In the genomic region with DNA sequence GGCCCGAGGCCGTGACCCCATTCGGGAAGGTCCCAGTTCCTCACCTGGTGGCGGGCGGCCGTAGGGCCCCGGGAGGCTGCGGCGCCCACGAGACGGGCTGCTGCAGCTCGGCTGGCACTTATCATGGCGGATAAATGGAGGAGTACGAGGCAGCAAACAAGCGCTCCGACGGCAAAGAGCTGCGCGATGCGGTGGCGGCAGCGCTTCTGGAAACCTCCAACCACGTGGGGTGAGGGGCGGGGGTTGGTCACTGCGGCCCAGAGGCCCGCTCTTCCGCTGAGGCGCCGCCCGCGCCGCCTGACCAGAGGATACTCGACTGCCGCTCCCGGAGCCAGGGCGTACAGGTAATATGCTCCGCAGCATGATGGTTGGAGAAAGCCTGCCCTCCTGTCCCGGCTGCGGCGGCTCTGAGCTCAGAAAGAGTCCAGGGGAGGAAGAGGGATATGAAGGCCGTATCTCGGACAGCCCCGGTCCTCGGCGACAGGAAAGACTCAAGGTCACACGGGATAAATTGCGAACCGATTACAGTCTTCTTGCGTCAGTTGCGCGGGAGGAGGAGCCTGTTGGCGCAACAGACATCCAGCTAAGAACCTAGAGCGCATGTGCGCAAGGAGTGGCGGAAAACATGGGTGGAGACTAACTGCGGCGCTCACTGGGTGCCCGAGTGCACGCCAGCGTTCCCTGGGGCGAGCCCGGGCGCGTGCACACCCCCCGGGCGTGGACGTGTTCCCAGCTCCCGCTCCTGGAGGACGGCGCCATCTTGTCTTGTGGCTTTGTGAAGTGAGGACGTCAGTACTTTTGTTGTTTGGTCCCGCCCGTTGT, we compare ENCODE assay signal across 1 cellular context.
TF ChIP-seq lines count a peak whose summit lies in the region.

A gene (minus strand): TSS at position 208 of the 822 bp plus-strand sequence. CDS start 83 bp downstream, at position 125.

TF ChIP-seq in HepG2, 621 proteins besides CTCF, POLR2A, EP300 and RAD21 (continued from another document and continues in another):
- TF ChIP-seq, protein P1, sequence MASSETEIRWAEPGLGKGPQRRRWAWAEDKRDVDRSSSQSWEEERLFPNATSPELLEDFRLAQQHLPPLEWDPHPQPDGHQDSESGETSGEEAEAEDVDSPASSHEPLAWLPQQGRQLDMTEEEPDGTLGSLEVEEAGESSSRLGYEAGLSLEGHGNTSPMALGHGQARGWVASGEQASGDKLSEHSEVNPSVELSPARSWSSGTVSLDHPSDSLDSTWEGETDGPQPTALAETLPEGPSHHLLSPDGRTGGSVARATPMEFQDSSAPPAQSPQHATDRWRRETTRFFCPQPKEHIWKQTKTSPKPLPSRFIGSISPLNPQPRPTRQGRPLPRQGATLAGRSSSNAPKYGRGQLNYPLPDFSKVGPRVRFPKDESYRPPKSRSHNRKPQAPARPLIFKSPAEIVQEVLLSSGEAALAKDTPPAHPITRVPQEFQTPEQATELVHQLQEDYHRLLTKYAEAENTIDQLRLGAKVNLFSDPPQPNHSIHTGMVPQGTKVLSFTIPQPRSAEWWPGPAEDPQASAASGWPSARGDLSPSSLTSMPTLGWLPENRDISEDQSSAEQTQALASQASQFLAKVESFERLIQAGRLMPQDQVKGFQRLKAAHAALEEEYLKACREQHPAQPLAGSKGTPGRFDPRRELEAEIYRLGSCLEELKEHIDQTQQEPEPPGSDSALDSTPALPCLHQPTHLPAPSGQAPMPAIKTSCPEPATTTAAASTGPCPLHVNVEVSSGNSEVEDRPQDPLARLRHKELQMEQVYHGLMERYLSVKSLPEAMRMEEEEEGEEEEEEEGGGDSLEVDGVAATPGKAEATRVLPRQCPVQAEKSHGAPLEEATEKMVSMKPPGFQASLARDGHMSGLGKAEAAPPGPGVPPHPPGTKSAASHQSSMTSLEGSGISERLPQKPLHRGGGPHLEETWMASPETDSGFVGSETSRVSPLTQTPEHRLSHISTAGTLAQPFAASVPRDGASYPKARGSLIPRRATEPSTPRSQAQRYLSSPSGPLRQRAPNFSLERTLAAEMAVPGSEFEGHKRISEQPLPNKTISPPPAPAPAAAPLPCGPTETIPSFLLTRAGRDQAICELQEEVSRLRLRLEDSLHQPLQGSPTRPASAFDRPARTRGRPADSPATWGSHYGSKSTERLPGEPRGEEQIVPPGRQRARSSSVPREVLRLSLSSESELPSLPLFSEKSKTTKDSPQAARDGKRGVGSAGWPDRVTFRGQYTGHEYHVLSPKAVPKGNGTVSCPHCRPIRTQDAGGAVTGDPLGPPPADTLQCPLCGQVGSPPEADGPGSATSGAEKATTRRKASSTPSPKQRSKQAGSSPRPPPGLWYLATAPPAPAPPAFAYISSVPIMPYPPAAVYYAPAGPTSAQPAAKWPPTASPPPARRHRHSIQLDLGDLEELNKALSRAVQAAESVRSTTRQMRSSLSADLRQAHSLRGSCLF (CRISPR knock-in tag; IDR thresholded peaks at IDR 0.05; ENCODE audit: borderline replicate concordance) = peak; percentile 65; the same call in 1 of the 2 replicates
- TF ChIP-seq XRCC5 (optimal IDR thresholded peaks at IDR 0.05; ENCODE audit: low read length) (peak; percentile 65), NAIF1 (CRISPR knock-in tag; IDR thresholded peaks at IDR 0.05; ENCODE audit: borderline replicate concordance) (peak; percentile 97), ZNF780A (CRISPR knock-in tag; IDR thresholded peaks at IDR 0.05) (peak; percentile 80), SIN3B (IDR thresholded peaks at IDR 0.05; ENCODE audit: low read length) (no peak), WIZ (CRISPR knock-in tag; IDR thresholded peaks at IDR 0.05) (no peak; the same call in 1 of the 2 replicates), CREB1 (IDR thresholded peaks at IDR 0.05) (peak; percentile 65), CREB1 (CRISPR knock-in tag; IDR thresholded peaks at IDR 0.05) (peak; percentile 89), SPEN (CRISPR knock-in tag; IDR thresholded peaks at IDR 0.05; ENCODE audit: low read depth) (peak; percentile 84), ZNF264 (CRISPR knock-in tag; IDR thresholded peaks at IDR 0.05) (peak; percentile 64), ZNF468 (CRISPR knock-in tag; IDR thresholded peaks at IDR 0.05) (no peak), MED1 (CRISPR knock-in tag; IDR thresholded peaks at IDR 0.05) (peak; percentile 53), KMT2A (CRISPR knock-in tag; IDR thresholded peaks at IDR 0.05) (peak; percentile 88), ZNF614 (CRISPR knock-in tag; IDR thresholded peaks at IDR 0.05; ENCODE audit: borderline replicate concordance) (peak; percentile 58), ZNF329 (CRISPR knock-in tag; IDR thresholded peaks at IDR 0.05; ENCODE audit: low read depth) (peak; percentile 47; the same call in 1 of the 2 replicates), MAFG (CRISPR knock-in tag; IDR thresholded peaks at IDR 0.05) (no peak), FOXM1 (CRISPR knock-in tag; IDR thresholded peaks at IDR 0.05) (no peak), ZBTB7B (CRISPR knock-in tag; IDR thresholded peaks at IDR 0.05) (peak; percentile 47; the same call in 1 of the 2 replicates), ZNF878 (CRISPR knock-in tag; IDR thresholded peaks at IDR 0.05) (peak; percentile 64), IKZF4 (CRISPR knock-in tag; IDR thresholded peaks at IDR 0.05; ENCODE audit: borderline replicate concordance, low read depth, not compliant biosample characterization) (peak; percentile 54), MED8 (CRISPR knock-in tag; IDR thresholded peaks at IDR 0.05; ENCODE audit: insufficient replicate concordance) (no peak), MYC (CRISPR knock-in tag; IDR thresholded peaks at IDR 0.05; ENCODE audit: borderline replicate concordance) (peak; percentile 98), KLF16 (CRISPR knock-in tag; IDR thresholded peaks at IDR 0.05) (peak in 1 of 2 experiments; percentile 90; a peak in 2 of 4 replicates), SNAPC2 (CRISPR knock-in tag; IDR thresholded peaks at IDR 0.05) (0 out of 2 replicates have a peak, but pooled peaks have one; percentile 74), ZNF570 (CRISPR knock-in tag; IDR thresholded peaks at IDR 0.05; ENCODE audit: borderline replicate concordance) (no peak), ISX (CRISPR knock-in tag; conservative IDR thresholded peaks at IDR 0.05) (0 out of 2 replicates have a peak, but pooled peaks have one; percentile 61), CHD4 (IDR thresholded peaks at IDR 0.05; ENCODE audit: borderline replicate concordance, low read length) (no peak), ERF (CRISPR knock-in tag; IDR thresholded peaks at IDR 0.05) (peak; percentile 49), ZBTB38 (CRISPR knock-in tag; IDR thresholded peaks at IDR 0.05) (peak; percentile 95)
- TF ChIP-seq, protein P2, sequence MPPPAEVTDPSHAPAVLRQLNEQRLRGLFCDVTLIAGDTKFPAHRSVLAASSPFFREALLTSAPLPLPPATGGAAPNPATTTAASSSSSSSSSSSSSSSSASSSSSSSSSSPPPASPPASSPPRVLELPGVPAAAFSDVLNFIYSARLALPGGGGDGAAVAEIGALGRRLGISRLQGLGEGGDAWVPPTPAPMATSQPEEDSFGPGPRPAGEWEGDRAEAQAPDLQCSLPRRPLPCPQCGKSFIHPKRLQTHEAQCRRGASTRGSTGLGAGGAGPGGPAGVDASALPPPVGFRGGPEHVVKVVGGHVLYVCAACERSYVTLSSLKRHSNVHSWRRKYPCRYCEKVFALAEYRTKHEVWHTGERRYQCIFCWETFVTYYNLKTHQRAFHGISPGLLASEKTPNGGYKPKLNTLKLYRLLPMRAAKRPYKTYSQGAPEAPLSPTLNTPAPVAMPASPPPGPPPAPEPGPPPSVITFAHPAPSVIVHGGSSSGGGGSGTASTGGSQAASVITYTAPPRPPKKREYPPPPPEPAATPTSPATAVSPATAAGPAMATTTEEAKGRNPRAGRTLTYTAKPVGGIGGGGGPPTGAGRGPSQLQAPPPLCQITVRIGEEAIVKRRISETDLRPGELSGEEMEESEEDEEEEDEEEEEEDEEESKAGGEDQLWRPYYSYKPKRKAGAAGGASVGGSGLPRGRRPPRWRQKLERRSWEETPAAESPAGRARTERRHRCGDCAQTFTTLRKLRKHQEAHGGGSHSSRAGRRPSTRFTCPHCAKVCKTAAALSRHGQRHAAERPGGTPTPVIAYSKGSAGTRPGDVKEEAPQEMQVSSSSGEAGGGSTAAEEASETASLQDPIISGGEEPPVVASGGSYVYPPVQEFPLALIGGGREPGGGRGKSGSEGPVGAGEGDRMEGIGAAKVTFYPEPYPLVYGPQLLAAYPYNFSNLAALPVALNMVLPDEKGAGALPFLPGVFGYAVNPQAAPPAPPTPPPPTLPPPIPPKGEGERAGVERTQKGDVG (CRISPR knock-in tag; IDR thresholded peaks at IDR 0.05; ENCODE audit: borderline replicate concordance) = peak; percentile 79
- TF ChIP-seq, protein P3, sequence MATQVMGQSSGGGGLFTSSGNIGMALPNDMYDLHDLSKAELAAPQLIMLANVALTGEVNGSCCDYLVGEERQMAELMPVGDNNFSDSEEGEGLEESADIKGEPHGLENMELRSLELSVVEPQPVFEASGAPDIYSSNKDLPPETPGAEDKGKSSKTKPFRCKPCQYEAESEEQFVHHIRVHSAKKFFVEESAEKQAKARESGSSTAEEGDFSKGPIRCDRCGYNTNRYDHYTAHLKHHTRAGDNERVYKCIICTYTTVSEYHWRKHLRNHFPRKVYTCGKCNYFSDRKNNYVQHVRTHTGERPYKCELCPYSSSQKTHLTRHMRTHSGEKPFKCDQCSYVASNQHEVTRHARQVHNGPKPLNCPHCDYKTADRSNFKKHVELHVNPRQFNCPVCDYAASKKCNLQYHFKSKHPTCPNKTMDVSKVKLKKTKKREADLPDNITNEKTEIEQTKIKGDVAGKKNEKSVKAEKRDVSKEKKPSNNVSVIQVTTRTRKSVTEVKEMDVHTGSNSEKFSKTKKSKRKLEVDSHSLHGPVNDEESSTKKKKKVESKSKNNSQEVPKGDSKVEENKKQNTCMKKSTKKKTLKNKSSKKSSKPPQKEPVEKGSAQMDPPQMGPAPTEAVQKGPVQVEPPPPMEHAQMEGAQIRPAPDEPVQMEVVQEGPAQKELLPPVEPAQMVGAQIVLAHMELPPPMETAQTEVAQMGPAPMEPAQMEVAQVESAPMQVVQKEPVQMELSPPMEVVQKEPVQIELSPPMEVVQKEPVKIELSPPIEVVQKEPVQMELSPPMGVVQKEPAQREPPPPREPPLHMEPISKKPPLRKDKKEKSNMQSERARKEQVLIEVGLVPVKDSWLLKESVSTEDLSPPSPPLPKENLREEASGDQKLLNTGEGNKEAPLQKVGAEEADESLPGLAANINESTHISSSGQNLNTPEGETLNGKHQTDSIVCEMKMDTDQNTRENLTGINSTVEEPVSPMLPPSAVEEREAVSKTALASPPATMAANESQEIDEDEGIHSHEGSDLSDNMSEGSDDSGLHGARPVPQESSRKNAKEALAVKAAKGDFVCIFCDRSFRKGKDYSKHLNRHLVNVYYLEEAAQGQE (IDR thresholded peaks at IDR 0.05; ENCODE audit: borderline replicate concordance in 1 of 2, low read depth in 1 of 2, low read length in 2 of 2) = peak in 1 of 2 experiments; percentile 66; a peak in 1 of 4 replicates
- TF ChIP-seq, protein P4, sequence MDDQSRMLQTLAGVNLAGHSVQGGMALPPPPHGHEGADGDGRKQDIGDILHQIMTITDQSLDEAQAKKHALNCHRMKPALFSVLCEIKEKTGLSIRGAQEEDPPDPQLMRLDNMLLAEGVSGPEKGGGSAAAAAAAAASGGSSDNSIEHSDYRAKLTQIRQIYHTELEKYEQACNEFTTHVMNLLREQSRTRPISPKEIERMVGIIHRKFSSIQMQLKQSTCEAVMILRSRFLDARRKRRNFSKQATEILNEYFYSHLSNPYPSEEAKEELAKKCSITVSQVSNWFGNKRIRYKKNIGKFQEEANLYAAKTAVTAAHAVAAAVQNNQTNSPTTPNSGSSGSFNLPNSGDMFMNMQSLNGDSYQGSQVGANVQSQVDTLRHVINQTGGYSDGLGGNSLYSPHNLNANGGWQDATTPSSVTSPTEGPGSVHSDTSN (CRISPR knock-in tag; IDR thresholded peaks at IDR 0.05; ENCODE audit: borderline replicate concordance) = 0 out of 2 replicates have a peak, but pooled peaks have one; percentile 65
- TF ChIP-seq, protein P5, sequence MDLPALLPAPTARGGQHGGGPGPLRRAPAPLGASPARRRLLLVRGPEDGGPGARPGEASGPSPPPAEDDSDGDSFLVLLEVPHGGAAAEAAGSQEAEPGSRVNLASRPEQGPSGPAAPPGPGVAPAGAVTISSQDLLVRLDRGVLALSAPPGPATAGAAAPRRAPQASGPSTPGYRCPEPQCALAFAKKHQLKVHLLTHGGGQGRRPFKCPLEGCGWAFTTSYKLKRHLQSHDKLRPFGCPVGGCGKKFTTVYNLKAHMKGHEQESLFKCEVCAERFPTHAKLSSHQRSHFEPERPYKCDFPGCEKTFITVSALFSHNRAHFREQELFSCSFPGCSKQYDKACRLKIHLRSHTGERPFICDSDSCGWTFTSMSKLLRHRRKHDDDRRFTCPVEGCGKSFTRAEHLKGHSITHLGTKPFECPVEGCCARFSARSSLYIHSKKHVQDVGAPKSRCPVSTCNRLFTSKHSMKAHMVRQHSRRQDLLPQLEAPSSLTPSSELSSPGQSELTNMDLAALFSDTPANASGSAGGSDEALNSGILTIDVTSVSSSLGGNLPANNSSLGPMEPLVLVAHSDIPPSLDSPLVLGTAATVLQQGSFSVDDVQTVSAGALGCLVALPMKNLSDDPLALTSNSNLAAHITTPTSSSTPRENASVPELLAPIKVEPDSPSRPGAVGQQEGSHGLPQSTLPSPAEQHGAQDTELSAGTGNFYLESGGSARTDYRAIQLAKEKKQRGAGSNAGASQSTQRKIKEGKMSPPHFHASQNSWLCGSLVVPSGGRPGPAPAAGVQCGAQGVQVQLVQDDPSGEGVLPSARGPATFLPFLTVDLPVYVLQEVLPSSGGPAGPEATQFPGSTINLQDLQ (CRISPR knock-in tag; IDR thresholded peaks at IDR 0.05) = peak; percentile 81; the same call in 1 of the 2 replicates
- TF ChIP-seq, protein P6, sequence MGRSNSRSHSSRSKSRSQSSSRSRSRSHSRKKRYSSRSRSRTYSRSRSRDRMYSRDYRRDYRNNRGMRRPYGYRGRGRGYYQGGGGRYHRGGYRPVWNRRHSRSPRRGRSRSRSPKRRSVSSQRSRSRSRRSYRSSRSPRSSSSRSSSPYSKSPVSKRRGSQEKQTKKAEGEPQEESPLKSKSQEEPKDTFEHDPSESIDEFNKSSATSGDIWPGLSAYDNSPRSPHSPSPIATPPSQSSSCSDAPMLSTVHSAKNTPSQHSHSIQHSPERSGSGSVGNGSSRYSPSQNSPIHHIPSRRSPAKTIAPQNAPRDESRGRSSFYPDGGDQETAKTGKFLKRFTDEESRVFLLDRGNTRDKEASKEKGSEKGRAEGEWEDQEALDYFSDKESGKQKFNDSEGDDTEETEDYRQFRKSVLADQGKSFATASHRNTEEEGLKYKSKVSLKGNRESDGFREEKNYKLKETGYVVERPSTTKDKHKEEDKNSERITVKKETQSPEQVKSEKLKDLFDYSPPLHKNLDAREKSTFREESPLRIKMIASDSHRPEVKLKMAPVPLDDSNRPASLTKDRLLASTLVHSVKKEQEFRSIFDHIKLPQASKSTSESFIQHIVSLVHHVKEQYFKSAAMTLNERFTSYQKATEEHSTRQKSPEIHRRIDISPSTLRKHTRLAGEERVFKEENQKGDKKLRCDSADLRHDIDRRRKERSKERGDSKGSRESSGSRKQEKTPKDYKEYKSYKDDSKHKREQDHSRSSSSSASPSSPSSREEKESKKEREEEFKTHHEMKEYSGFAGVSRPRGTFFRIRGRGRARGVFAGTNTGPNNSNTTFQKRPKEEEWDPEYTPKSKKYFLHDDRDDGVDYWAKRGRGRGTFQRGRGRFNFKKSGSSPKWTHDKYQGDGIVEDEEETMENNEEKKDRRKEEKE (IDR thresholded peaks at IDR 0.05) = no peak
- TF ChIP-seq, protein P7, sequence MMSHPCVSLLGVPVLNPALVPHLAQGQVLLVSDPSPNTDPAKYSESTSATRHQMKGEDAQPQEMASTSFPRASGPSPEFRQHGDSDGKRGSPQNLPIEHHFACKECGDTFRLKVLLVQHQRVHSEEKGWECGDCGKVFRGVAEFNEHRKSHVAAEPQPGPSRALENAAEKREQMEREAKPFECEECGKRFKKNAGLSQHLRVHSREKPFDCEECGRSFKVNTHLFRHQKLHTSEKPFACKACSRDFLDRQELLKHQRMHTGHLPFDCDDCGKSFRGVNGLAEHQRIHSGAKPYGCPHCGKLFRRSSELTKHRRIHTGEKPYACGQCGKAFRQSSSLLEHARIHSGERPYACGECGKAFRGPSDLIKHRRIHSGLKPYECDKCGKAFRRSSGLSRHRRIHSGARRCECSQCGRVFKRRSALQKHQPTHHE (CRISPR knock-in tag; IDR thresholded peaks at IDR 0.05; ENCODE audit: borderline replicate concordance) = peak; percentile 76; the same call in 1 of the 2 replicates
